In genomic region chr4:152115794-152116193, GRCh38 we compare ENCODE assay signal across 12 cellular contexts.
A peak's percentile ranks its signal among the peaks of the same experiment; 100 is the strongest.
DNase-seq lines count a peak whose midpoint lies in the region; ATAC-seq, FAIRE-seq and TF ChIP-seq lines count a peak whose summit lies in the region.
"Had no signal": no experiment of that assay in that cellular context is flagged by ENCODE, and none has a peak within 500 bp of the region (broad histone marks: within the 10 kb centered on the region; RNA-seq: fewer than 3 reads in every experiment).

No MANE protein-coding gene starts in this region.

- POLR2A ChIA-PET in activated naive CD8-positive, alpha-beta T cell treated with anti-CD3 and anti-CD28 coated beads, Interleukin-2, amount 10 ng/mL, durations not matched to agents 7 days and 5 days (lab: Charles Lee): interaction anchor here (1.0 to 1.4 kb wide), 3 partner anchors 15 to 23 kb away, joined by 3 to 6 read pairs (median 6); no protein-coding TSS in a partner anchor

- peaks cover 15% of the 10 kb centered on the region for H3K9me3 Mint-ChIP-seq in activated CD4-positive, alpha-beta T cell treated with anti-CD3 and anti-CD28 coated beads, Interleukin-2, amount 10 ng/mL, durations not matched to agents 24 days and 14 days
- peaks cover 9% of the 10 kb centered on the region for H3K9me3 Mint-ChIP-seq in activated naive CD8-positive, alpha-beta T cell treated with anti-CD3 and anti-CD28 coated beads, Interleukin-2, amount 10 ng/mL, durations not matched to agents 7 days and 5 days

- peak overlapping the region; percentile 74 for H3K4me3 Mint-ChIP-seq in activated CD4-positive, alpha-beta T cell treated with anti-CD3 and anti-CD28 coated beads, Interleukin-2, amount 10 ng/mL, durations not matched to agents 24 days and 14 days
- H3K4me3 Mint-ChIP-seq in activated naive CD8-positive, alpha-beta T cell treated with anti-CD3 and anti-CD28 coated beads, Interleukin-2, amount 10 ng/mL, durations not matched to agents 7 days and 5 days: peak overlapping the region; percentile 76

- H3K27ac Mint-ChIP-seq in activated CD4-positive, alpha-beta T cell treated with anti-CD3 and anti-CD28 coated beads, Interleukin-2, amount 10 ng/mL, durations not matched to agents 24 days and 14 days: peak overlapping the region; percentile 81
- peak overlapping the region; percentile 93 for H3K27ac Mint-ChIP-seq in activated naive CD8-positive, alpha-beta T cell treated with anti-CD3 and anti-CD28 coated beads, Interleukin-2, amount 10 ng/mL, durations not matched to agents 7 days and 5 days

- no peak for TF ChIP-seq POLR2A in GM12891 (IDR thresholded peaks at IDR 0.05; ENCODE audit: low read depth, low read length)

- FAIRE-seq in GM12891 (lab: Jason Lieb, UNC): peak; percentile 47

- DNase-seq in GM12891 (ENCODE audit: insufficient read length, low spot score) (no peak), SK-N-DZ (ENCODE audit: low spot score) (no peak), kidney glomerular epithelial cell (lab: John Stamatoyannopoulos, UW) (no peak), Ammon's horn (ENCODE audit: low spot score) (no peak)
- peak; percentile 82 for DNase-seq in activated CD4-positive, alpha-beta T cell treated with anti-CD3 and anti-CD28 coated beads, Interleukin-2, amount 10 ng/mL, durations not matched to agents 24 days and 14 days
- DNase-seq in activated naive CD8-positive, alpha-beta T cell treated with anti-CD3 and anti-CD28 coated beads, Interleukin-2, amount 10 ng/mL, durations not matched to agents 7 days and 5 days: peak; percentile 64
- DNase-seq in stimulated activated CD4-positive, alpha-beta T cell treated with anti-CD3 and anti-CD28 coated beads, Interleukin-4, amount 100 ng/mL, for 1 hour: peak; percentile 45
- DNase-seq: Caco-2, H7, IMR-90, NCI-H2029 treated with DMSO at 0.1 percent for 48 hours had no signal

- no peaks in the 10 kb centered on the region for H3K27me3 Mint-ChIP-seq in activated CD4-positive, alpha-beta T cell treated with anti-CD3 and anti-CD28 coated beads, Interleukin-2, amount 10 ng/mL, durations not matched to agents 24 days and 14 days
- no peaks in the 10 kb centered on the region for H3K27me3 Mint-ChIP-seq in activated naive CD8-positive, alpha-beta T cell treated with anti-CD3 and anti-CD28 coated beads, Interleukin-2, amount 10 ng/mL, durations not matched to agents 7 days and 5 days

- ATAC-seq in activated naive CD8-positive, alpha-beta T cell treated with anti-CD3 and anti-CD28 coated beads, Interleukin-2, amount 10 ng/mL, durations not matched to agents 7 days and 5 days (ENCODE audit: low read depth): peak; percentile 74
- no peak for ATAC-seq in GM21381 (IDR thresholded peaks at IDR 0.05; ENCODE audit: unreplicated experiment)

- peaks cover 11% of the 10 kb centered on the region for H3K36me3 Mint-ChIP-seq in activated CD4-positive, alpha-beta T cell treated with anti-CD3 and anti-CD28 coated beads, Interleukin-2, amount 10 ng/mL, durations not matched to agents 24 days and 14 days (ENCODE audit: low read depth)
- H3K36me3 Mint-ChIP-seq in activated naive CD8-positive, alpha-beta T cell treated with anti-CD3 and anti-CD28 coated beads, Interleukin-2, amount 10 ng/mL, durations not matched to agents 7 days and 5 days: peaks cover 14% of the 10 kb centered on the region

- peaks cover 37% of the 10 kb centered on the region for H3K4me1 Mint-ChIP-seq in activated CD4-positive, alpha-beta T cell treated with anti-CD3 and anti-CD28 coated beads, Interleukin-2, amount 10 ng/mL, durations not matched to agents 24 days and 14 days
- peaks cover 27% of the 10 kb centered on the region for H3K4me1 Mint-ChIP-seq in activated naive CD8-positive, alpha-beta T cell treated with anti-CD3 and anti-CD28 coated beads, Interleukin-2, amount 10 ng/mL, durations not matched to agents 7 days and 5 days

- intact Hi-C loops in activated CD4-positive, alpha-beta T cell treated with anti-CD3 and anti-CD28 coated beads, Interleukin-2, amount 10 ng/mL, durations not matched to agents 24 days and 14 days (cut with micrococcal nuclease): no loop called here

TF ChIP-seq in GM12891, 5 proteins besides CTCF, POLR2A, EP300 and RAD21:
- TF ChIP-seq SPI1 (IDR thresholded peaks at IDR 0.05; ENCODE audit: low read depth, low read length) (peak; percentile 44), POU2F2 (IDR thresholded peaks at IDR 0.05; ENCODE audit: low read depth, low read length) (no peak), TAF1 (IDR thresholded peaks at IDR 0.05; ENCODE audit: low read depth, low read length) (no peak), PAX5 (IDR thresholded peaks at IDR 0.05; ENCODE audit: insufficient read depth, low read length, severe bottlenecking) (no peak), POLR2AphosphoS5 (IDR thresholded peaks at IDR 0.05; ENCODE audit: low read depth, low read length) (no peak)

Comparison
In these comparisons a context has a peak if more than half of its experiments do, and no peak if none do; other contexts are left out.
1. DNase-seq: peak in activated CD4-positive, alpha-beta T cell treated with anti-CD3 and anti-CD28 coated beads, Interleukin-2, amount 10 ng/mL, durations not matched to agents 24 days and 14 days (single experiment), activated naive CD8-positive, alpha-beta T cell treated with anti-CD3 and anti-CD28 coated beads, Interleukin-2, amount 10 ng/mL, durations not matched to agents 7 days and 5 days (single experiment) and stimulated activated CD4-positive, alpha-beta T cell treated with anti-CD3 and anti-CD28 coated beads, Interleukin-4, amount 100 ng/mL, for 1 hour (single experiment); none in GM12891 (single experiment), SK-N-DZ (single experiment), kidney glomerular epithelial cell (single experiment) and Ammon's horn (single experiment).